1 cellular context compared by ENCODE assay signal in the genomic region with DNA sequence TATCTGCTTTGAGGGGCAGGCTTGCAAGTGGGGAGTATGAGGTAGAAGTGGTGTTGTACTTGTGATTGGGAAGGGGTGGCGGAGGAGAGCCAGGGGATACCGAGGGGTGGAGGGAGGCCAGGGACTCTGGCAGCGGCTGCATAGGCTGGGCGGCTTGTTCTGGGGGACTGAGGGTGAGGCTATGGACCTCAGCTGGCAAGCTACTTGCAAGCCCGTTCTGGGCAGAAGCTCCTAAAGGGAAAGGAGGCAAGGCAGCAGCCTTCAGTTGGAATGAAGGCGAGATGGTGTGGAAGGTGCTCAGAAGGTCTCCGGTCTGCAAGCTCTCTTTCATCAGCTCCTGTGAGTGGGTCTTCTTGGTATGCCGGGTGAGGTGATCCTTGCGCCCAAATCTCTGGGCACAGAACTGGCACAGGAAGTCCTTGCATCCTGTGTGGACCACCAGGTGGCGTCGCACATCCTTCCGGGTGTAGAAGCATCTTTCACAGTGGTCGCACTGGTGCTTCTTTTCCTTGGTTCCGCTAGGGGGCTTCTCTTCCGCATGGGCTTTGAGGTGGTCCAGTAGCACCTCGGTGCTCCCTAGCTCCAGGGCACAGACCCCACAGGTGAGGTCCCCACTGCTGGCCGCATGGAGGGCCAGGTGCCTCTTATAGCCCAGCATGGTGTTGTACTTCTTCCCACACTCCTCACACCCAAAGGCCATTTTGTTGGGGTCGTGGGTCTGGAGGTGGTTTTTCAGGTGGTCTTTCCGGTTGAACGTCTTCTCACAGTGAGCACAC.
TF ChIP-seq lines count a peak whose summit lies in the region.

No MANE protein-coding gene starts in this region.

TF ChIP-seq in K562, 482 proteins besides CTCF, POLR2A, EP300 and RAD21 (continued from another document and continues in another):
- TF ChIP-seq, protein P1, sequence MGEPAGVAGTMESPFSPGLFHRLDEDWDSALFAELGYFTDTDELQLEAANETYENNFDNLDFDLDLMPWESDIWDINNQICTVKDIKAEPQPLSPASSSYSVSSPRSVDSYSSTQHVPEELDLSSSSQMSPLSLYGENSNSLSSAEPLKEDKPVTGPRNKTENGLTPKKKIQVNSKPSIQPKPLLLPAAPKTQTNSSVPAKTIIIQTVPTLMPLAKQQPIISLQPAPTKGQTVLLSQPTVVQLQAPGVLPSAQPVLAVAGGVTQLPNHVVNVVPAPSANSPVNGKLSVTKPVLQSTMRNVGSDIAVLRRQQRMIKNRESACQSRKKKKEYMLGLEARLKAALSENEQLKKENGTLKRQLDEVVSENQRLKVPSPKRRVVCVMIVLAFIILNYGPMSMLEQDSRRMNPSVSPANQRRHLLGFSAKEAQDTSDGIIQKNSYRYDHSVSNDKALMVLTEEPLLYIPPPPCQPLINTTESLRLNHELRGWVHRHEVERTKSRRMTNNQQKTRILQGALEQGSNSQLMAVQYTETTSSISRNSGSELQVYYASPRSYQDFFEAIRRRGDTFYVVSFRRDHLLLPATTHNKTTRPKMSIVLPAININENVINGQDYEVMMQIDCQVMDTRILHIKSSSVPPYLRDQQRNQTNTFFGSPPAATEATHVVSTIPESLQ (CRISPR knock-in tag; IDR thresholded peaks at IDR 0.05) = no peak
- TF ChIP-seq HCFC1 (IDR thresholded peaks at IDR 0.05; ENCODE audit: low read depth, low read length) (peak; percentile 43; the same call in 1 of the 2 replicates), PRPF4 (IDR thresholded peaks at IDR 0.05; ENCODE audit: insufficient read depth, low read depth, low read length, poor library complexity, severe bottlenecking) (no peak), MYC (IDR thresholded peaks at IDR 0.05; ENCODE audit: low read depth, low read length) (0 out of 2 replicates have a peak, but pooled peaks have one; percentile 12), MYC (CRISPR knock-in tag; IDR thresholded peaks at IDR 0.05; ENCODE audit: borderline replicate concordance, low read depth) (no peak), HDAC1 (IDR thresholded peaks at IDR 0.05) (0 out of 4 replicates have a peak, but pooled peaks of 1 of the 2 experiments have one; percentile 23), TEAD2 (tag; IDR thresholded peaks at IDR 0.05) (no peak), CHD2 (IDR thresholded peaks at IDR 0.05; ENCODE audit: low read depth, low read length) (no peak), MYNN (IDR thresholded peaks at IDR 0.05) (peak; percentile 66), MYNN (CRISPR knock-in tag; IDR thresholded peaks at IDR 0.05) (no peak), SMARCA4 (IDR thresholded peaks at IDR 0.05) (no peak), NCOA6 (IDR thresholded peaks at IDR 0.05) (no peak), CBX3 (IDR thresholded peaks at IDR 0.05; ENCODE audit: borderline replicate concordance in 1 of 2, low read length in 2 of 2) (peak in 1 of 2 experiments; percentile 77; a peak in 1 of 3 replicates), CBX1 (IDR thresholded peaks at IDR 0.05; ENCODE audit: low read depth) (peak; percentile 56; the same call in 1 of the 2 replicates), ZBTB7A (IDR thresholded peaks at IDR 0.05; ENCODE audit: borderline replicate concordance, control insufficient read depth, low read depth, low read length) (peak; percentile 86; the same call in 1 of the 2 replicates), CREM (IDR thresholded peaks at IDR 0.05; ENCODE audit: low read depth) (peak; percentile 34), TAF9B (IDR thresholded peaks at IDR 0.05; ENCODE audit: partially characterized antibody) (no peak), YY1 (IDR thresholded peaks at IDR 0.05; ENCODE audit: borderline replicate concordance in 1 of 3, control insufficient read depth in 1 of 3, extremely low read depth in 1 of 3, insufficient read depth in 3 of 3, insufficient read length in 1 of 3, insufficient replicate concordance in 2 of 3, low read depth in 1 of 3, low read length in 2 of 3) (peak in 1 of 3 experiments; percentile 47), CBX5 (IDR thresholded peaks at IDR 0.05; ENCODE audit: borderline replicate concordance, low read depth) (0 out of 2 replicates have a peak, but pooled peaks have one; percentile 42), ZNF589 (CRISPR knock-in tag; IDR thresholded peaks at IDR 0.05; ENCODE audit: low read depth) (no peak), XRCC3 (IDR thresholded peaks at IDR 0.05) (no peak), NCOA4 (IDR thresholded peaks at IDR 0.05; ENCODE audit: partially characterized antibody) (no peak), KAT8 (IDR thresholded peaks at IDR 0.05; ENCODE audit: low read depth) (no peak), ELF1 (tag; IDR thresholded peaks at IDR 0.05) (peak; percentile 85), ZFPM2 (CRISPR knock-in tag; IDR thresholded peaks at IDR 0.05) (no peak), ZNF77 (CRISPR knock-in tag; IDR thresholded peaks at IDR 0.05) (no peak), FOXA1 (IDR thresholded peaks at IDR 0.05; ENCODE audit: borderline replicate concordance) (no peak), SMC3 (conservative IDR thresholded peaks at IDR 0.05; ENCODE audit: insufficient read depth, low read depth, low read length) (peak; percentile 89), KDM4B (IDR thresholded peaks at IDR 0.05; ENCODE audit: borderline replicate concordance in 2 of 2, low read depth in 1 of 2) (0 out of 4 replicates have a peak, but pooled peaks of 1 of the 2 experiments have one; percentile 2), NFIX (CRISPR knock-in tag; IDR thresholded peaks at IDR 0.05; ENCODE audit: low read depth) (no peak), ZNF263 (CRISPR knock-in tag; IDR thresholded peaks at IDR 0.05; ENCODE audit: borderline replicate concordance) (peak; percentile 51; the same call in 1 of the 2 replicates), FOSL1 (tag; conservative IDR thresholded peaks at IDR 0.05) (no peak), CTBP1 (IDR thresholded peaks at IDR 0.05; ENCODE audit: borderline replicate concordance) (peak; percentile 81), GABPA (tag; conservative IDR thresholded peaks at IDR 0.05; ENCODE audit: low read depth) (peak; percentile 71)
- TF ChIP-seq, protein P2, sequence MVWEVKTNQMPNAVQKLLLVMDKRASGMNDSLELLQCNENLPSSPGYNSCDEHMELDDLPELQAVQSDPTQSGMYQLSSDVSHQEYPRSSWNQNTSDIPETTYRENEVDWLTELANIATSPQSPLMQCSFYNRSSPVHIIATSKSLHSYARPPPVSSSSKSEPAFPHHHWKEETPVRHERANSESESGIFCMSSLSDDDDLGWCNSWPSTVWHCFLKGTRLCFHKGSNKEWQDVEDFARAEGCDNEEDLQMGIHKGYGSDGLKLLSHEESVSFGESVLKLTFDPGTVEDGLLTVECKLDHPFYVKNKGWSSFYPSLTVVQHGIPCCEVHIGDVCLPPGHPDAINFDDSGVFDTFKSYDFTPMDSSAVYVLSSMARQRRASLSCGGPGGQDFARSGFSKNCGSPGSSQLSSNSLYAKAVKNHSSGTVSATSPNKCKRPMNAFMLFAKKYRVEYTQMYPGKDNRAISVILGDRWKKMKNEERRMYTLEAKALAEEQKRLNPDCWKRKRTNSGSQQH (CRISPR knock-in tag; IDR thresholded peaks at IDR 0.05) = no peak
- TF ChIP-seq, protein P3, sequence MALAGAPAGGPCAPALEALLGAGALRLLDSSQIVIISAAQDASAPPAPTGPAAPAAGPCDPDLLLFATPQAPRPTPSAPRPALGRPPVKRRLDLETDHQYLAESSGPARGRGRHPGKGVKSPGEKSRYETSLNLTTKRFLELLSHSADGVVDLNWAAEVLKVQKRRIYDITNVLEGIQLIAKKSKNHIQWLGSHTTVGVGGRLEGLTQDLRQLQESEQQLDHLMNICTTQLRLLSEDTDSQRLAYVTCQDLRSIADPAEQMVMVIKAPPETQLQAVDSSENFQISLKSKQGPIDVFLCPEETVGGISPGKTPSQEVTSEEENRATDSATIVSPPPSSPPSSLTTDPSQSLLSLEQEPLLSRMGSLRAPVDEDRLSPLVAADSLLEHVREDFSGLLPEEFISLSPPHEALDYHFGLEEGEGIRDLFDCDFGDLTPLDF (CRISPR knock-in tag; IDR thresholded peaks at IDR 0.05) = no peak
- TF ChIP-seq, protein P4, sequence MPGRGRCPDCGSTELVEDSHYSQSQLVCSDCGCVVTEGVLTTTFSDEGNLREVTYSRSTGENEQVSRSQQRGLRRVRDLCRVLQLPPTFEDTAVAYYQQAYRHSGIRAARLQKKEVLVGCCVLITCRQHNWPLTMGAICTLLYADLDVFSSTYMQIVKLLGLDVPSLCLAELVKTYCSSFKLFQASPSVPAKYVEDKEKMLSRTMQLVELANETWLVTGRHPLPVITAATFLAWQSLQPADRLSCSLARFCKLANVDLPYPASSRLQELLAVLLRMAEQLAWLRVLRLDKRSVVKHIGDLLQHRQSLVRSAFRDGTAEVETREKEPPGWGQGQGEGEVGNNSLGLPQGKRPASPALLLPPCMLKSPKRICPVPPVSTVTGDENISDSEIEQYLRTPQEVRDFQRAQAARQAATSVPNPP (IDR thresholded peaks at IDR 0.05; ENCODE audit: borderline replicate concordance, insufficient read depth, insufficient read length) = no peak
- TF ChIP-seq, protein P5, sequence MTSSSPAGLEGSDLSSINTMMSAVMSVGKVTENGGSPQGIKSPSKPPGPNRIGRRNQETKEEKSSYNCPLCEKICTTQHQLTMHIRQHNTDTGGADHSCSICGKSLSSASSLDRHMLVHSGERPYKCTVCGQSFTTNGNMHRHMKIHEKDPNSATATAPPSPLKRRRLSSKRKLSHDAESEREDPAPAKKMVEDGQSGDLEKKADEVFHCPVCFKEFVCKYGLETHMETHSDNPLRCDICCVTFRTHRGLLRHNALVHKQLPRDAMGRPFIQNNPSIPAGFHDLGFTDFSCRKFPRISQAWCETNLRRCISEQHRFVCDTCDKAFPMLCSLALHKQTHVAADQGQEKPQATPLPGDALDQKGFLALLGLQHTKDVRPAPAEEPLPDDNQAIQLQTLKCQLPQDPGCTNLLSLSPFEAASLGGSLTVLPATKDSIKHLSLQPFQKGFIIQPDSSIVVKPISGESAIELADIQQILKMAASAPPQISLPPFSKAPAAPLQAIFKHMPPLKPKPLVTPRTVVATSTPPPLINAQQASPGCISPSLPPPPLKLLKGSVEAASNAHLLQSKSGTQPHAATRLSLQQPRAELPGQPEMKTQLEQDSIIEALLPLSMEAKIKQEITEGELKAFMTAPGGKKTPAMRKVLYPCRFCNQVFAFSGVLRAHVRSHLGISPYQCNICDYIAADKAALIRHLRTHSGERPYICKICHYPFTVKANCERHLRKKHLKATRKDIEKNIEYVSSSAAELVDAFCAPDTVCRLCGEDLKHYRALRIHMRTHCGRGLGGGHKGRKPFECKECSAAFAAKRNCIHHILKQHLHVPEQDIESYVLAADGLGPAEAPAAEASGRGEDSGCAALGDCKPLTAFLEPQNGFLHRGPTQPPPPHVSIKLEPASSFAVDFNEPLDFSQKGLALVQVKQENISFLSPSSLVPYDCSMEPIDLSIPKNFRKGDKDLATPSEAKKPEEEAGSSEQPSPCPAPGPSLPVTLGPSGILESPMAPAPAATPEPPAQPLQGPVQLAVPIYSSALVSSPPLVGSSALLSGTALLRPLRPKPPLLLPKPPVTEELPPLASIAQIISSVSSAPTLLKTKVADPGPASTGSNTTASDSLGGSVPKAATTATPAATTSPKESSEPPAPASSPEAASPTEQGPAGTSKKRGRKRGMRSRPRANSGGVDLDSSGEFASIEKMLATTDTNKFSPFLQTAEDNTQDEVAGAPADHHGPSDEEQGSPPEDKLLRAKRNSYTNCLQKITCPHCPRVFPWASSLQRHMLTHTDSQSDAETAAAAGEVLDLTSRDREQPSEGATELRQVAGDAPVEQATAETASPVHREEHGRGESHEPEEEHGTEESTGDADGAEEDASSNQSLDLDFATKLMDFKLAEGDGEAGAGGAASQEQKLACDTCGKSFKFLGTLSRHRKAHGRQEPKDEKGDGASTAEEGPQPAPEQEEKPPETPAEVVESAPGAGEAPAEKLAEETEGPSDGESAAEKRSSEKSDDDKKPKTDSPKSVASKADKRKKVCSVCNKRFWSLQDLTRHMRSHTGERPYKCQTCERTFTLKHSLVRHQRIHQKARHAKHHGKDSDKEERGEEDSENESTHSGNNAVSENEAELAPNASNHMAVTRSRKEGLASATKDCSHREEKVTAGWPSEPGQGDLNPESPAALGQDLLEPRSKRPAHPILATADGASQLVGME (CRISPR knock-in tag; IDR thresholded peaks at IDR 0.05) = peak; percentile 81; the same call in 1 of the 2 replicates
- TF ChIP-seq, protein P6, sequence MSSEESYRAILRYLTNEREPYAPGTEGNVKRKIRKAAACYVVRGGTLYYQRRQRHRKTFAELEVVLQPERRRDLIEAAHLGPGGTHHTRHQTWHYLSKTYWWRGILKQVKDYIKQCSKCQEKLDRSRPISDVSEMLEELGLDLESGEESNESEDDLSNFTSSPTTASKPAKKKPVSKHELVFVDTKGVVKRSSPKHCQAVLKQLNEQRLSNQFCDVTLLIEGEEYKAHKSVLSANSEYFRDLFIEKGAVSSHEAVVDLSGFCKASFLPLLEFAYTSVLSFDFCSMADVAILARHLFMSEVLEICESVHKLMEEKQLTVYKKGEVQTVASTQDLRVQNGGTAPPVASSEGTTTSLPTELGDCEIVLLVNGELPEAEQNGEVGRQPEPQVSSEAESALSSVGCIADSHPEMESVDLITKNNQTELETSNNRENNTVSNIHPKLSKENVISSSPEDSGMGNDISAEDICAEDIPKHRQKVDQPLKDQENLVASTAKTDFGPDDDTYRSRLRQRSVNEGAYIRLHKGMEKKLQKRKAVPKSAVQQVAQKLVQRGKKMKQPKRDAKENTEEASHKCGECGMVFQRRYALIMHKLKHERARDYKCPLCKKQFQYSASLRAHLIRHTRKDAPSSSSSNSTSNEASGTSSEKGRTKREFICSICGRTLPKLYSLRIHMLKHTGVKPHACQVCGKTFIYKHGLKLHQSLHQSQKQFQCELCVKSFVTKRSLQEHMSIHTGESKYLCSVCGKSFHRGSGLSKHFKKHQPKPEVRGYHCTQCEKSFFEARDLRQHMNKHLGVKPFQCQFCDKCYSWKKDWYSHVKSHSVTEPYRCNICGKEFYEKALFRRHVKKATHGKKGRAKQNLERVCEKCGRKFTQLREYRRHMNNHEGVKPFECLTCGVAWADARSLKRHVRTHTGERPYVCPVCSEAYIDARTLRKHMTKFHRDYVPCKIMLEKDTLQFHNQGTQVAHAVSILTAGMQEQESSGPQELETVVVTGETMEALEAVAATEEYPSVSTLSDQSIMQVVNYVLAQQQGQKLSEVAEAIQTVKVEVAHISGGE (CRISPR knock-in tag; IDR thresholded peaks at IDR 0.05) = 0 out of 6 replicates have a peak, but pooled peaks of 1 of the 3 experiments have one; percentile 30
- TF ChIP-seq, protein P7, sequence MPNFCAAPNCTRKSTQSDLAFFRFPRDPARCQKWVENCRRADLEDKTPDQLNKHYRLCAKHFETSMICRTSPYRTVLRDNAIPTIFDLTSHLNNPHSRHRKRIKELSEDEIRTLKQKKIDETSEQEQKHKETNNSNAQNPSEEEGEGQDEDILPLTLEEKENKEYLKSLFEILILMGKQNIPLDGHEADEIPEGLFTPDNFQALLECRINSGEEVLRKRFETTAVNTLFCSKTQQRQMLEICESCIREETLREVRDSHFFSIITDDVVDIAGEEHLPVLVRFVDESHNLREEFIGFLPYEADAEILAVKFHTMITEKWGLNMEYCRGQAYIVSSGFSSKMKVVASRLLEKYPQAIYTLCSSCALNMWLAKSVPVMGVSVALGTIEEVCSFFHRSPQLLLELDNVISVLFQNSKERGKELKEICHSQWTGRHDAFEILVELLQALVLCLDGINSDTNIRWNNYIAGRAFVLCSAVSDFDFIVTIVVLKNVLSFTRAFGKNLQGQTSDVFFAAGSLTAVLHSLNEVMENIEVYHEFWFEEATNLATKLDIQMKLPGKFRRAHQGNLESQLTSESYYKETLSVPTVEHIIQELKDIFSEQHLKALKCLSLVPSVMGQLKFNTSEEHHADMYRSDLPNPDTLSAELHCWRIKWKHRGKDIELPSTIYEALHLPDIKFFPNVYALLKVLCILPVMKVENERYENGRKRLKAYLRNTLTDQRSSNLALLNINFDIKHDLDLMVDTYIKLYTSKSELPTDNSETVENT (CRISPR knock-in tag; IDR thresholded peaks at IDR 0.05) = peak; percentile 17; the same call in 1 of the 2 replicates
- TF ChIP-seq, protein P8, sequence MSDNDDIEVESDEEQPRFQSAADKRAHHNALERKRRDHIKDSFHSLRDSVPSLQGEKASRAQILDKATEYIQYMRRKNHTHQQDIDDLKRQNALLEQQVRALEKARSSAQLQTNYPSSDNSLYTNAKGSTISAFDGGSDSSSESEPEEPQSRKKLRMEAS (CRISPR knock-in tag; IDR thresholded peaks at IDR 0.05) = 0 out of 2 replicates have a peak, but pooled peaks have one; percentile 8
